In the genomic region with DNA sequence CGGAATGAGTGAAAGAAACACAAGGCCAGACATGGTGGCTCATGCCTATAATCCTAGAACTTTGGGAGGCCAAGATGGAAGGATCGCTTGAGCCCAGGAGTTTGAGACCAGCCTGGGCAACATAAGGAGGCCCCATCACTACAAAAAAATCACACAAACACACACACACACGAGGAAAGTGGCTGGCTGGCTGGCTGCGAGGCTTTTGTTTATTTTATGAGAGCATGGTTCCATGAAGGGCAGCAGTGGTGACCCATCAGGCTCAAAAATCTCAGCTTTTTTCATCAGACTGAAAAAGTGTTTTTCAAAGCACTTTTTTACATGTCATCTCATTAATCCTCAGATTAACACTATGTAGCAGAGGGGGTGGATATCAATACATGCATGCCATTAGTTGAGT, we compare ENCODE assay signal across 24 cellular contexts. TPM values are rescaled to one million over a fixed set of nuclear protein-coding genes. Genes with fewer than 3 reads are reported as not detected.
"Had no signal": no experiment of that assay in that cellular context is flagged by ENCODE, and none has a peak within 500 bp of the region (broad histone marks: within the 10 kb centered on the region; RNA-seq: fewer than 3 reads in every experiment).

No MANE protein-coding gene starts in this region.

- H3K4me1 ChIP-seq: colonic mucosa, gastroesophageal sphincter, right lobe of liver, uterus had no signal

- H3K27ac ChIP-seq: colonic mucosa, dorsolateral prefrontal cortex, esophagus squamous epithelium, gastroesophageal sphincter, right lobe of liver, stomach, transverse colon, uterus, WERI-Rb-1 had no signal

- H3K27me3 Mint-ChIP-seq: activated naive CD8-positive, alpha-beta T cell treated with anti-CD3 and anti-CD28 coated beads for 36 hours had no signal

- H3K4me3 Mint-ChIP-seq: activated naive CD8-positive, alpha-beta T cell treated with anti-CD3 and anti-CD28 coated beads for 36 hours; effector memory CD8-positive, alpha-beta T cell; memory B cell; naive B cell; stimulated activated memory B cell treated with anti-CD40 and anti-IgM and Interleukin-4, amounts not matched to agents 10 μg/mL and 1 μg/mL and 100 μg/mL, for 72 hours had no signal

- H3K27ac Mint-ChIP-seq: activated naive CD8-positive, alpha-beta T cell treated with anti-CD3 and anti-CD28 coated beads for 36 hours; effector memory CD8-positive, alpha-beta T cell; memory B cell; naive B cell; stimulated activated memory B cell treated with anti-CD40 and anti-IgM and Interleukin-4, amounts not matched to agents 10 μg/mL and 1 μg/mL and 100 μg/mL, for 72 hours had no signal

- H3K9me3 Mint-ChIP-seq: activated naive CD8-positive, alpha-beta T cell treated with anti-CD3 and anti-CD28 coated beads for 36 hours; effector memory CD8-positive, alpha-beta T cell; memory B cell; naive B cell; stimulated activated memory B cell treated with anti-CD40 and anti-IgM and Interleukin-4, amounts not matched to agents 10 μg/mL and 1 μg/mL and 100 μg/mL, for 72 hours had no signal

- ATAC-seq: effector memory CD8-positive, alpha-beta T cell; gastroesophageal sphincter; left cardiac atrium; mucosa of descending colon; right lobe of liver; stimulated activated memory B cell treated with anti-CD40 and anti-IgM and Interleukin-4, amounts not matched to agents 10 μg/mL and 1 μg/mL and 100 μg/mL, for 72 hours had no signal

- DNase-seq: activated CD4-positive, alpha-beta T cell treated with anti-CD3 and anti-CD28 coated beads for 1 hour; activated naive CD4-positive, alpha-beta T cell treated with Interleukin-2 at 50 U/mL for 16 hours; activated naive CD8-positive, alpha-beta T cell treated with anti-CD3 and anti-CD28 coated beads for 36 hours; colonic mucosa; dorsolateral prefrontal cortex; effector memory CD8-positive, alpha-beta T cell; esophagus squamous epithelium; head of caudate nucleus; hypothalamus; left cardiac atrium; mucosa of descending colon; naive B cell; nucleus accumbens; right lobe of liver; stimulated activated CD4-positive, alpha-beta T cell treated with anti-CD3 and anti-CD28 coated beads, Interleukin-2, amount 100 ng/mL, for 24 hours; stomach; transverse colon; uterus; WERI-Rb-1 had no signal

- H3K27me3 ChIP-seq: colonic mucosa, esophagus squamous epithelium, gastroesophageal sphincter, right lobe of liver, stomach, suprapubic skin, transverse colon, uterus had no signal

- H3K36me3 Mint-ChIP-seq: memory B cell, naive B cell had no signal

RNA-seq across cellular contexts. Expression of gene VDR, which starts 27.7 kb away (rescaled TPM):
- polyA plus RNA-seq: neural cell had no signal
